In genomic region chr2:226487573-226487972, GRCh38 we compare ENCODE assay signal across 22 cellular contexts.
DNase-seq lines count a peak whose midpoint lies in the region; ATAC-seq and TF ChIP-seq lines count a peak whose summit lies in the region.
"Had no signal": no experiment of that assay in that cellular context is flagged by ENCODE, and none has a peak within 500 bp of the region (broad histone marks: within the 10 kb centered on the region; RNA-seq: fewer than 3 reads in every experiment).

No MANE protein-coding gene starts in this region.

- peaks cover 0 to 9% (median 0%) of the 10 kb centered on the region in 4 donors for H3K4me1 ChIP-seq in tibial nerve
- H3K4me1 ChIP-seq: BE2C; BLaER1 treated with 17β-estradiol and CSF1 and Interleukin-3, amounts not matched to agents 10 nM and 100 nM had no signal

- H3K36me3 ChIP-seq in tibial nerve, result no peaks in the 10 kb centered on the region
- H3K36me3 ChIP-seq: BE2C; BLaER1 treated with 17β-estradiol and CSF1 and Interleukin-3, amounts not matched to agents 10 nM and 100 nM had no signal

- no peak overlapping the region for H3K27ac ChIP-seq in tibial nerve
- H3K27ac ChIP-seq: BLaER1 treated with 17β-estradiol and CSF1 and Interleukin-3, amounts not matched to agents 10 nM and 100 nM had no signal

- H3K4me1 Mint-ChIP-seq in stimulated activated naive CD8-positive, alpha-beta T cell treated with anti-CD3 and anti-CD28 coated beads, Interleukin-15, amount 100 ng/mL, for 72 hours, result peaks cover 21% of the 10 kb centered on the region
- H3K4me1 Mint-ChIP-seq: CD14-positive monocyte; CD8-positive, alpha-beta memory T cell had no signal

- no peaks in the 10 kb centered on the region for H3K9me3 Mint-ChIP-seq in stimulated activated naive CD8-positive, alpha-beta T cell treated with anti-CD3 and anti-CD28 coated beads, Interleukin-15, amount 100 ng/mL, for 72 hours
- H3K9me3 Mint-ChIP-seq: CD4-positive, alpha-beta T cell; CD8-positive, alpha-beta memory T cell; GM23338; H9 had no signal

- H3K27ac Mint-ChIP-seq in stimulated activated naive CD8-positive, alpha-beta T cell treated with anti-CD3 and anti-CD28 coated beads, Interleukin-15, amount 100 ng/mL, for 72 hours, result no peak overlapping the region
- H3K27ac Mint-ChIP-seq: CD14-positive monocyte; CD4-positive, alpha-beta T cell; GM23338 had no signal

- DNase-seq in stimulated activated naive CD8-positive, alpha-beta T cell treated with anti-CD3 and anti-CD28 coated beads, Interleukin-15, amount 100 ng/mL, for 72 hours, result no peak
- no peak for DNase-seq in stimulated activated naive CD8-positive, alpha-beta T cell treated with anti-CD3 and anti-CD28 coated beads, Interleukin-15, Interleukin-2, amounts not matched to agents 100 U/mL and 50 U/mL, for 24 hours
- DNase-seq in astrocyte of the cerebellum (ENCODE audit: low read depth), result peak; percentile 35
- peak; percentile 36 for DNase-seq in glomerular visceral epithelial cell (ENCODE audit: extremely low spot score)
- DNase-seq in tibial nerve (ENCODE audit: low spot score in 2 of 2), result no peak
- no peak for DNase-seq in UCSD-AML1 (lab: John Stamatoyannopoulos, UW; ENCODE audit: unreplicated experiment)
- DNase-seq: 8988T; ACHN; AML-193; BE2C; CD4-positive, alpha-beta T cell; CD8-positive, alpha-beta memory T cell; DMS 273 treated with DMSO at 0.1 percent for 48 hours; DMS79; EL; GDM1; H9 had no signal

- TF ChIP-seq EP300 in tibial nerve (IDR thresholded peaks at IDR 0.05), result no peak

- TF ChIP-seq CTCF in astrocyte of the cerebellum (IDR thresholded peaks at IDR 0.05; ENCODE audit: low read depth, low read length, missing control alignments) (no peak), tibial nerve (IDR thresholded peaks at IDR 0.05) (no peak)

- H3K4me3 Mint-ChIP-seq in stimulated activated naive CD8-positive, alpha-beta T cell treated with anti-CD3 and anti-CD28 coated beads, Interleukin-15, amount 100 ng/mL, for 72 hours, result no peak overlapping the region
- H3K4me3 Mint-ChIP-seq: CD14-positive monocyte; CD4-positive, alpha-beta T cell; CD8-positive, alpha-beta memory T cell; GM23338; H9 had no signal

- H3K27me3 ChIP-seq in tibial nerve, result no peaks in the 10 kb centered on the region
- H3K27me3 ChIP-seq: BE2C; BLaER1 treated with 17β-estradiol and CSF1 and Interleukin-3, amounts not matched to agents 10 nM and 100 nM had no signal

- H3K9me3 ChIP-seq in tibial nerve, result no peaks in the 10 kb centered on the region
- H3K9me3 ChIP-seq: BE2C; BLaER1 treated with 17β-estradiol and CSF1 and Interleukin-3, amounts not matched to agents 10 nM and 100 nM had no signal

- no peak for TF ChIP-seq POLR2A in tibial nerve (IDR thresholded peaks at IDR 0.05)

- 93 to 95% methylated on average over 3 of the region's 3 CpGs for WGBS in tibial nerve, 2 donors

- peak; percentile 26 for ATAC-seq in stimulated activated naive CD8-positive, alpha-beta T cell treated with anti-CD3 and anti-CD28 coated beads, Interleukin-15, amount 100 ng/mL, for 72 hours
- no peak for ATAC-seq in stimulated activated naive CD8-positive, alpha-beta T cell treated with anti-CD3 and anti-CD28 coated beads, Interleukin-15, Interleukin-2, amounts not matched to agents 100 U/mL and 50 U/mL, for 24 hours
- ATAC-seq: A549, GM23338, HCT116 had no signal

- no peak overlapping the region for H3K4me3 ChIP-seq in astrocyte of the cerebellum (ENCODE audit: low read depth, low read length)
- no peak overlapping the region for H3K4me3 ChIP-seq in tibial nerve
- H3K4me3 ChIP-seq: A549; BLaER1 treated with 17β-estradiol and CSF1 and Interleukin-3, amounts not matched to agents 10 nM and 100 nM; GM23338 had no signal

- in situ Hi-C loops in astrocyte of the cerebellum (cut with HindIII; ENCODE audit: low sequenced_read_pairs), result no loop called here

- peaks cover 22% of the 10 kb centered on the region for H3K27me3 Mint-ChIP-seq in stimulated activated naive CD8-positive, alpha-beta T cell treated with anti-CD3 and anti-CD28 coated beads, Interleukin-15, amount 100 ng/mL, for 72 hours

Comparison
In these comparisons a context has a peak if more than half of its experiments do, and no peak if none do; other contexts are left out.
1. DNase-seq: peak in astrocyte of the cerebellum (single experiment) and glomerular visceral epithelial cell (single experiment); none in stimulated activated naive CD8-positive, alpha-beta T cell treated with anti-CD3 and anti-CD28 coated beads, Interleukin-15, amount 100 ng/mL, for 72 hours (0 of 2), stimulated activated naive CD8-positive, alpha-beta T cell treated with anti-CD3 and anti-CD28 coated beads, Interleukin-15, Interleukin-2, amounts not matched to agents 100 U/mL and 50 U/mL, for 24 hours (single experiment), tibial nerve (0 of 2) and UCSD-AML1 (single experiment).